Comparison of ENCODE assay signal across 8 cellular contexts in the genomic region with DNA sequence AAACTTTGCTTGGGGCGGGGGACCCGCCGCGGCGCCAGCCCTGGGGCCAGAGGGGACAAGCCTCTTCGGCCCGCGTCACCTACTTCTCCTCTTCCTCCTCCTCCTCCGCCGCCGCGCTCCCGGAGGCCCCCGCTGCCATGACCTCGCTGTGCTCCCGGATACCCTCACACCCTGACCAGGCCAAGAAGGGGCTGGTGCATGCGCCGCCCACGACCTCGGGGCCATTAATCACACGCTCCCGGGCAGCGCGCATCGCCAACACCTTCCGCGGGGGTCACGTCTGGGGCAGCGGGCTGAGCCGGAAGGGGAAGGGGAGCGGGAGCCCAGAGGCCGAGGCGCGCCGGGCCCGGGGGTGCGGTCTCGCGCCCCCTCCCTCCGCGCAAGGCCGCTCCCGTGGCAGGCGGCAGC. TPM values are rescaled to one million over a fixed set of nuclear protein-coding genes. Genes with fewer than 3 reads are reported as not detected.
A peak's percentile ranks its signal among the peaks of the same experiment; 100 is the strongest.
DNase-seq lines count a peak whose midpoint lies in the region; ATAC-seq and TF ChIP-seq lines count a peak whose summit lies in the region.

No MANE protein-coding gene starts in this region.

- no peak for ATAC-seq in CD4-positive, alpha-beta T cell (ENCODE audit: poor library complexity)
- ATAC-seq in GM19397 (IDR thresholded peaks at IDR 0.05; ENCODE audit: unreplicated experiment) (peak; percentile 39), body of pancreas (peak; percentile 31), right lobe of liver (peak; percentile 11 to 34 (median 22))

- H3K36me3 Mint-ChIP-seq in CD4-positive, alpha-beta T cell (ENCODE audit: low read depth) = no peaks in the 10 kb centered on the region

- TF ChIP-seq POLR2A in body of pancreas (IDR thresholded peaks at IDR 0.05) (no peak), right lobe of liver (IDR thresholded peaks at IDR 0.05) (no peak), tibial nerve (IDR thresholded peaks at IDR 0.05) (no peak)

- intact Hi-C loops in CD4-positive, alpha-beta T cell (cut with DNase I, micrococcal nuclease) = no loop called here
- intact Hi-C loops in body of pancreas (cut with DNase I) (no loop called here), right lobe of liver (cut with DNase I) (no loop called here)

- no peak overlapping the region for H3K27ac ChIP-seq in CD4-positive, alpha-beta T cell (ENCODE audit: low read depth, low read length)
- H3K27ac ChIP-seq in HL-60 (replicated peaks) (no peak overlapping the region), body of pancreas (no peak overlapping the region), right lobe of liver (no peak overlapping the region), tibial nerve (peak overlapping the region in 3 of 4 donors; percentile 29 to 78 (median 34))

- no peak for TF ChIP-seq CTCF in CD4-positive, alpha-beta T cell (IDR thresholded peaks at IDR 0.05)
- TF ChIP-seq CTCF in HL-60 (IDR thresholded peaks at IDR 0.05; ENCODE audit: insufficient read depth, low read length) = no peak
- no peak for TF ChIP-seq CTCF in body of pancreas (IDR thresholded peaks at IDR 0.05)
- TF ChIP-seq CTCF in right lobe of liver (IDR thresholded peaks at IDR 0.05) = no peak
- TF ChIP-seq CTCF in tibial nerve (IDR thresholded peaks at IDR 0.05) = no peak

- H3K4me1 ChIP-seq in body of pancreas (peaks cover 23% of the 10 kb centered on the region), right lobe of liver (peaks cover 0 to 16% (median 0%) of the 10 kb centered on the region in 4 donors), tibial nerve (peaks cover 0 to 23% (median 6%) of the 10 kb centered on the region in 4 donors)

- CTCF ChIA-PET in CD4-positive, alpha-beta T cell (lab: Charles Lee) = no interaction called here

- TF ChIP-seq EP300 in tibial nerve (IDR thresholded peaks at IDR 0.05) = no peak

- DNase-seq in CD4-positive, alpha-beta T cell = no peak
- DNase-seq in HL-60 (ENCODE audit: low read depth in 1 of 2, low spot score in 1 of 2) (no peak), body of pancreas (no peak), right lobe of liver (peak in 1 of 3 donors; percentile 24), tibial nerve (ENCODE audit: low spot score in 2 of 2) (no peak), NCI-H1048 (lab: John Stamatoyannopoulos, UW) (no peak), COLO829 (ENCODE audit: low spot score) (no peak)

- H3K9me3 Mint-ChIP-seq in CD4-positive, alpha-beta T cell = no peaks in the 10 kb centered on the region

- 1% methylated on average over 43 of the region's 44 CpGs; no CpG with 5 or more reads in 1 of the 2 donors for WGBS in body of pancreas, 2 donors
- WGBS in right lobe of liver (ENCODE audit: insufficient coverage, low coverage, low lambda C conversion rate, missing lambda C conversion rate) = no CpG with 5 or more reads among the region's 44 CpGs
- WGBS in tibial nerve, 2 donors = 0% methylated on average over 4 to 9 of the region's 44 CpGs

- H3K27me3 ChIP-seq in CD4-positive, alpha-beta T cell (ENCODE audit: control insufficient read depth, insufficient read depth, low read length) = peaks cover 75% of the 10 kb centered on the region
- H3K27me3 ChIP-seq in HL-60 (ENCODE audit: insufficient read depth, poor library complexity, severe bottlenecking) (peaks cover 53% of the 10 kb centered on the region), body of pancreas (peaks cover 4 to 26% of the 10 kb centered on the region in 2 donors), right lobe of liver (peaks cover 0 to 33% of the 10 kb centered on the region in 2 donors), tibial nerve (peaks cover 0 to 32% of the 10 kb centered on the region in 2 donors)

- POLR2A ChIA-PET in CD4-positive, alpha-beta T cell (lab: Charles Lee) = no interaction called here

- H3K4me3 Mint-ChIP-seq in CD4-positive, alpha-beta T cell = peak overlapping the region; percentile 25

- peak overlapping the region; percentile 52 for H3K4me3 ChIP-seq in HL-60 (replicated peaks; ENCODE audit: insufficient read depth, low read length)
- H3K4me3 ChIP-seq in body of pancreas = peak overlapping the region; percentile 16 to 39
- peak overlapping the region; percentile 40 to 52 (median 48) for H3K4me3 ChIP-seq in right lobe of liver
- peak overlapping the region; percentile 36 to 77 (median 58) for H3K4me3 ChIP-seq in tibial nerve

- peaks cover 15% of the 10 kb centered on the region for H3K4me1 Mint-ChIP-seq in CD4-positive, alpha-beta T cell (ENCODE audit: low read depth)

- no peak overlapping the region for H3K27ac Mint-ChIP-seq in CD4-positive, alpha-beta T cell

- no peaks in the 10 kb centered on the region for H3K9me3 ChIP-seq in CD4-positive, alpha-beta T cell (ENCODE audit: control insufficient read depth, low read length)
- H3K9me3 ChIP-seq in body of pancreas (no peaks in the 10 kb centered on the region), right lobe of liver (no peaks in the 10 kb centered on the region), tibial nerve (no peaks in the 10 kb centered on the region)

- H3K36me3 ChIP-seq in body of pancreas (replicated peaks in 1 of 2; ENCODE audit: insufficient read depth in 1 of 2, low read depth in 2 of 2) (no peaks in the 10 kb centered on the region), right lobe of liver (no peaks in the 10 kb centered on the region), tibial nerve (no peaks in the 10 kb centered on the region)

- H3K27me3 Mint-ChIP-seq in CD4-positive, alpha-beta T cell = peaks cover 79% of the 10 kb centered on the region

RNA-seq across cellular contexts. Expression of a gene that starts 0.3 kb away (rescaled TPM):
- total RNA-seq in CD4-positive, alpha-beta T cell = not detected
- total RNA-seq in body of pancreas = 1 to 10 TPM; 2.6 to 6.6 TPM
- total RNA-seq in right lobe of liver = under 1 TPM in 3 of 6 experiments, not detected in 3; 0.05 to 0.14 (median 0.12) TPM
- total RNA-seq in tibial nerve = 10 to 100 TPM; 10.7 to 35.7 (median 14.4) TPM

Comparison
In these comparisons a context has a peak if more than half of its experiments do, and no peak if none do; other contexts are left out.
1. H3K27ac ChIP-seq: peak in tibial nerve (3 of 4); none in CD4-positive, alpha-beta T cell (single experiment), HL-60 (single experiment), body of pancreas (0 of 4) and right lobe of liver (0 of 3).
2. Peak in every context shown above with its lines, with median percentiles within 50 percentile points of each other: H3K4me3 ChIP-seq.